In the genomic region with DNA sequence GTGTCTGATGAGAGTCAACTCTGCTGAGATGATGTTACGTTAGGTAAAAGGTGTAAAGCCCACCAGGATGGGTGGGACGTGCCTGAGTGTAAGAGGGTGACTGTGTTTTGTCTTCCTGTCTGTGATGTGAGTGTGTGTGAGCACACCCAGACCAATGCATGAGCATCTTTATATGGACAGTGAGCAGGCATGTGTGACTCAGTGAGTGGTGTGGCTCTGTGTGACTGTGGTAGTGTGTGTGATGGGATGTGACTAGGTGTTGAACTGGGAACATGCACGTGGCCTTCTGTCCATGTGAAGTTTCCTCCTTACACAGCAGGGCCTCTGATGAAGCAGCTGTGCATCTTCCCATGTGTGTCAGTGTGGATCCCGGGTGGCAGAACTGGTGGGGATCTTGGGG, we compare ENCODE assay signal across 1 cellular context.
TF ChIP-seq lines count a peak whose summit lies in the region.

No MANE protein-coding gene starts in this region.

TF ChIP-seq in A549, 52 proteins besides CTCF, POLR2A, EP300 and RAD21 (continued from another document):
- TF ChIP-seq HMGXB4 (CRISPR knock-in tag; IDR thresholded peaks at IDR 0.05; ENCODE audit: borderline replicate concordance) (no peak), HES2 (IDR thresholded peaks at IDR 0.05) (no peak), MAX (IDR thresholded peaks at IDR 0.05) (no peak), FOXS1 (CRISPR knock-in tag; IDR thresholded peaks at IDR 0.05) (no peak), RNF2 (IDR thresholded peaks at IDR 0.05; ENCODE audit: borderline replicate concordance, low read depth) (no peak), KDM5A (IDR thresholded peaks at IDR 0.05) (no peak), EHMT2 (IDR thresholded peaks at IDR 0.05; ENCODE audit: low read depth) (no peak)
- TF ChIP-seq, protein P1, sequence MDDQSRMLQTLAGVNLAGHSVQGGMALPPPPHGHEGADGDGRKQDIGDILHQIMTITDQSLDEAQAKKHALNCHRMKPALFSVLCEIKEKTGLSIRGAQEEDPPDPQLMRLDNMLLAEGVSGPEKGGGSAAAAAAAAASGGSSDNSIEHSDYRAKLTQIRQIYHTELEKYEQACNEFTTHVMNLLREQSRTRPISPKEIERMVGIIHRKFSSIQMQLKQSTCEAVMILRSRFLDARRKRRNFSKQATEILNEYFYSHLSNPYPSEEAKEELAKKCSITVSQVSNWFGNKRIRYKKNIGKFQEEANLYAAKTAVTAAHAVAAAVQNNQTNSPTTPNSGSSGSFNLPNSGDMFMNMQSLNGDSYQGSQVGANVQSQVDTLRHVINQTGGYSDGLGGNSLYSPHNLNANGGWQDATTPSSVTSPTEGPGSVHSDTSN (IDR thresholded peaks at IDR 0.05): no peak
